ENCODE assay signal across 19 cellular contexts in genomic region chr11:71780116-71780515, GRCh38. TPM values are rescaled to one million over a fixed set of nuclear protein-coding genes. Genes with fewer than 3 reads are reported as not detected.
"Had no signal": no experiment of that assay in that cellular context is flagged by ENCODE, and none has a peak within 500 bp of the region (broad histone marks: within the 10 kb centered on the region; RNA-seq: fewer than 3 reads in every experiment).

No MANE protein-coding gene starts in this region.

RNA-seq across cellular contexts. Expression of gene DEFB108B, which starts 52.9 kb away (rescaled TPM):
- total RNA-seq: activated B cell treated with CpG ODN at 0.5 μM for 24 hours; activated CD8-positive, alpha-beta T cell treated with anti-CD3 and anti-CD28 coated beads for 36 hours; activated T-cell treated with anti-CD3 and anti-CD28 coated beads, Interleukin-2, amount 50 U/mL, for 4 hours; activated T-helper 17 cell treated with anti-CD3 and anti-CD28 coated beads, Interleukin-2, amount 50 U/mL, for 72 hours; breast epithelium; endodermal cell; esophagus squamous epithelium; glomerular endothelial cell; left colon; lower leg skin; mononuclear cell; natural killer cell; osteoblast; progenitor cell of endocrine pancreas; renal cortical epithelial cell; right lobe of liver; skeletal muscle tissue; testis; uterus had no signal
